In the genomic region with DNA sequence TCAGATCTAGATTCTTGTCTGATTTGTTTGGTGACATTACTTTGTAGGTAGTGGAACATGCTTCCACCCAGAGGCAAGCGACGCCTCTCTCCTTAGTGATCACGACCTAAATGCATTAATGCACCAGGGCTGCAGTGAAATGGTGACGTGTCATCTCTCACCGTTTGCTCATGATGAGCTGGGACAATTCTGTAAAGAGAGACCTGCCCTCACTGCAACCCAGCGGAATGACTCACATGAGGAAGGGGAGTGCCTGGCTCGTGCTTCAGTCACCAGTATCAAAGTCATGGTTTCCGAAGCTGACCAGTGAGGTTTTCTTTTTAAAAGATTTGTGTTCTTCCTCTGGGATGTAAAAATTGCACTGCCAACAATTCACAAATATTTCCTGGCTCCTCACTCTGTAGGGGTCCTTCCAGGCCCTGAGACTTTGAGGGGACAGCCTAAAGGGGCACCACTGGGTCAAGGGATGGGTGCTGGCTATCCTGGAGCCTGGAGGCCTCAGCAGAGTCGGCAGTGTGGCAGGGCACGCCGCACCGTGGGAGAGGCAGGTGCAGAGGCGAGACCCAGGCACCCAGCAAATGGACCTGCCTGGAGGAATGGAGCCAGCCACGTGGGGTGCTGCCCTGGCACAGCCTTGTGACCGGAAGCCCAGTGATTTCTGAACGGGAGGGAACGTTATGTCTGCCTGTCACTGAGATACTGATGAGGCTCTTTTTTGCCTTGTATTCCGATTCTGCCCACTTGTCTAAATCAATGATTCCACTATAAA, we compare ENCODE assay signal across 1 cellular context.
TF ChIP-seq lines count a peak whose summit lies in the region.

No MANE protein-coding gene starts in this region.

TF ChIP-seq in IMR-90, 13 proteins besides CTCF, POLR2A, EP300 and RAD21 (continued from another document):
- 0 out of 2 replicates have a peak, but pooled peaks have one; percentile 4 for TF ChIP-seq MAFK (IDR thresholded peaks at IDR 0.05; ENCODE audit: low read depth, low read length)
- no peak for TF ChIP-seq SMC3 (IDR thresholded peaks at IDR 0.05; ENCODE audit: low read depth, low read length)
- no peak for TF ChIP-seq RCOR1 (IDR thresholded peaks at IDR 0.05; ENCODE audit: insufficient replicate concordance, low read length)
- no peak for TF ChIP-seq CHD1 (IDR thresholded peaks at IDR 0.05; ENCODE audit: low read depth, low read length)
- peak; percentile 59; the same call in 1 of the 2 replicates for TF ChIP-seq MXI1 (IDR thresholded peaks at IDR 0.05; ENCODE audit: borderline replicate concordance, low read depth, low read length)
- TF ChIP-seq, protein P1, sequence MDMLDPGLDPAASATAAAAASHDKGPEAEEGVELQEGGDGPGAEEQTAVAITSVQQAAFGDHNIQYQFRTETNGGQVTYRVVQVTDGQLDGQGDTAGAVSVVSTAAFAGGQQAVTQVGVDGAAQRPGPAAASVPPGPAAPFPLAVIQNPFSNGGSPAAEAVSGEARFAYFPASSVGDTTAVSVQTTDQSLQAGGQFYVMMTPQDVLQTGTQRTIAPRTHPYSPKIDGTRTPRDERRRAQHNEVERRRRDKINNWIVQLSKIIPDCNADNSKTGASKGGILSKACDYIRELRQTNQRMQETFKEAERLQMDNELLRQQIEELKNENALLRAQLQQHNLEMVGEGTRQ (IDR thresholded peaks at IDR 0.05; ENCODE audit: low read depth, low read length) = no peak
- peak; percentile 93 for TF ChIP-seq BHLHE40 (IDR thresholded peaks at IDR 0.05; ENCODE audit: low read depth, low read length)
- TF ChIP-seq MAZ (IDR thresholded peaks at IDR 0.05; ENCODE audit: borderline replicate concordance, low read depth, low read length) = no peak
- TF ChIP-seq, protein P2, sequence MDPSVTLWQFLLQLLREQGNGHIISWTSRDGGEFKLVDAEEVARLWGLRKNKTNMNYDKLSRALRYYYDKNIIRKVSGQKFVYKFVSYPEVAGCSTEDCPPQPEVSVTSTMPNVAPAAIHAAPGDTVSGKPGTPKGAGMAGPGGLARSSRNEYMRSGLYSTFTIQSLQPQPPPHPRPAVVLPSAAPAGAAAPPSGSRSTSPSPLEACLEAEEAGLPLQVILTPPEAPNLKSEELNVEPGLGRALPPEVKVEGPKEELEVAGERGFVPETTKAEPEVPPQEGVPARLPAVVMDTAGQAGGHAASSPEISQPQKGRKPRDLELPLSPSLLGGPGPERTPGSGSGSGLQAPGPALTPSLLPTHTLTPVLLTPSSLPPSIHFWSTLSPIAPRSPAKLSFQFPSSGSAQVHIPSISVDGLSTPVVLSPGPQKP (IDR thresholded peaks at IDR 0.05; ENCODE audit: borderline replicate concordance, low read depth, low read length) = no peak
- TF ChIP-seq NFE2L2 (IDR thresholded peaks at IDR 0.05; ENCODE audit: low read depth, low read length) = peak; percentile 37; the same call in 1 of the 2 replicates
- TF ChIP-seq FOS (IDR thresholded peaks at IDR 0.05; ENCODE audit: low read depth, low read length) = peak; percentile 66; the same call in 1 of the 2 replicates
- TF ChIP-seq RFX5 (IDR thresholded peaks at IDR 0.05; ENCODE audit: low read depth, low read length) = no peak
